Comparison of ENCODE assay signal across 1 cellular context in the genomic region with DNA sequence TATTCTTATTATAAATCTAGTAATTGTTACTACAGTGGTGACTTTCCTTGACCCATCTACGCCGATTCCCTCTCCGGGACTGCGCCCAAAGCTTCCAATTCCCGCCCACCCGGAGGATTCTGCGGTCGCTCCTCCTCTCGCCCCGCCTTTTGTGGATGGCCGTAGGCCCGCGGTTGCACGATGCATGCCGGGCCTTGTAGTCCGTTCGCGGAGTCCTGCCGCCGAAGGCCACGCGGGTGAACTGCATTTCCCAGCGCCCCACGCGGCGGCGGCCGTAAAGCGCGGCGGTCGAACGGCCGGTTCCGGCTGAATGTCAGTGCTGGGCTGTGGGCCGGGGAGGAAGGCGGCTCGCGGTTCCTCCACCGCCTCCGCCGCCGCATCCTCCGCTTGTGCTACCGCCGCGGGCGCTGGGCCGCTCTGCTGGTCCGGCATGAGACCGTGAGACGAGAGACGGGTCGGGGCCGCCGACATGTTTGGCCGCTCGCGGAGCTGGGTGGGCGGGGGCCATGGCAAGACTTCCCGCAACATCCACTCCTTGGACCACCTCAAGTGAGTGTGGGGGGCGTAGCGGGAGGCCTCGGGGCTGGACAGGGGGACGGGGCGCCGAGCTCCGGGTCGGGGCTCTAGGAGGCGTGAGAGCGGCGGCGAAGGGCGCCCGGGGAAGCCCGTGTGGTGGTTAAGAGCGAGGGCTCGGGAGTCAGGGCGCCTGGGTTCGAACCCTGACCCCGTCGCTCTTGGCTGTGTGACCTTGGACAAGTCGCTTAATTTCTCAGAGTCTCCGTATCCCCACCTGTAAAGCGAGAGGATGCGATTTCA.
TF ChIP-seq lines count a peak whose summit lies in the region.

CLEC16A (plus strand) TSS at position 316 of the 816 bp plus-strand sequence; CDS start at position 470, 154 bp downstream.

TF ChIP-seq in HepG2, 621 proteins besides CTCF, POLR2A, EP300 and RAD21 (continued from another document and continues in another):
- TF ChIP-seq, protein P1, sequence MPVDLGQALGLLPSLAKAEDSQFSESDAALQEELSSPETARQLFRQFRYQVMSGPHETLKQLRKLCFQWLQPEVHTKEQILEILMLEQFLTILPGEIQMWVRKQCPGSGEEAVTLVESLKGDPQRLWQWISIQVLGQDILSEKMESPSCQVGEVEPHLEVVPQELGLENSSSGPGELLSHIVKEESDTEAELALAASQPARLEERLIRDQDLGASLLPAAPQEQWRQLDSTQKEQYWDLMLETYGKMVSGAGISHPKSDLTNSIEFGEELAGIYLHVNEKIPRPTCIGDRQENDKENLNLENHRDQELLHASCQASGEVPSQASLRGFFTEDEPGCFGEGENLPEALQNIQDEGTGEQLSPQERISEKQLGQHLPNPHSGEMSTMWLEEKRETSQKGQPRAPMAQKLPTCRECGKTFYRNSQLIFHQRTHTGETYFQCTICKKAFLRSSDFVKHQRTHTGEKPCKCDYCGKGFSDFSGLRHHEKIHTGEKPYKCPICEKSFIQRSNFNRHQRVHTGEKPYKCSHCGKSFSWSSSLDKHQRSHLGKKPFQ (CRISPR knock-in tag; IDR thresholded peaks at IDR 0.05; ENCODE audit: insufficient replicate concordance): peak; percentile 64
- peak; percentile 95 for TF ChIP-seq XRCC5 (optimal IDR thresholded peaks at IDR 0.05; ENCODE audit: low read length)
- TF ChIP-seq PRMT3 (CRISPR knock-in tag; IDR thresholded peaks at IDR 0.05; ENCODE audit: borderline replicate concordance, low read depth): no peak
- peak; percentile 91; the same call in 1 of the 2 replicates for TF ChIP-seq ZNF614 (CRISPR knock-in tag; IDR thresholded peaks at IDR 0.05; ENCODE audit: borderline replicate concordance)
- TF ChIP-seq IKZF4 (CRISPR knock-in tag; IDR thresholded peaks at IDR 0.05; ENCODE audit: borderline replicate concordance, low read depth, not compliant biosample characterization): peak; percentile 92
- TF ChIP-seq GZF1 (CRISPR knock-in tag; IDR thresholded peaks at IDR 0.05): no peak; the same call in 1 of the 2 replicates
- TF ChIP-seq REPIN1 (CRISPR knock-in tag; IDR thresholded peaks at IDR 0.05; ENCODE audit: borderline replicate concordance, low read depth): peak; percentile 96
- no peak for TF ChIP-seq MBNL3 (CRISPR knock-in tag; conservative IDR thresholded peaks at IDR 0.05)
- TF ChIP-seq ZIK1 (CRISPR knock-in tag; IDR thresholded peaks at IDR 0.05; ENCODE audit: borderline replicate concordance, low read depth): peak; percentile 90; the same call in 1 of the 2 replicates
- no peak for TF ChIP-seq ZNF10 (CRISPR knock-in tag; IDR thresholded peaks at IDR 0.05; ENCODE audit: borderline replicate concordance, low read depth)
- TF ChIP-seq SKI (IDR thresholded peaks at IDR 0.05; ENCODE audit: partially characterized antibody): peak; percentile 52
- peak; percentile 96 for TF ChIP-seq POGK (CRISPR knock-in tag; conservative IDR thresholded peaks at IDR 0.05)
- TF ChIP-seq PRDM15 (CRISPR knock-in tag; IDR thresholded peaks at IDR 0.05): peak; percentile 61
- no peak for TF ChIP-seq CEBPB (IDR thresholded peaks at IDR 0.05; ENCODE audit: borderline replicate concordance, low read depth, low read length)
- no peak for TF ChIP-seq ATRX (CRISPR knock-in tag; IDR thresholded peaks at IDR 0.05; ENCODE audit: borderline replicate concordance)
- TF ChIP-seq KMT2B (CRISPR knock-in tag; IDR thresholded peaks at IDR 0.05): peak; percentile 98
- peak; percentile 51; the same call in 1 of the 2 replicates for TF ChIP-seq ZMAT3 (CRISPR knock-in tag; conservative IDR thresholded peaks at IDR 0.05)
- TF ChIP-seq ZNF446 (CRISPR knock-in tag; IDR thresholded peaks at IDR 0.05): no peak; the same call in 1 of the 2 replicates
- TF ChIP-seq ZNF318 (CRISPR knock-in tag; IDR thresholded peaks at IDR 0.05): 0 out of 2 replicates have a peak, but pooled peaks have one; percentile 35
- TF ChIP-seq NFRKB (IDR thresholded peaks at IDR 0.05): no peak
- no peak for TF ChIP-seq CBX2 (IDR thresholded peaks at IDR 0.05; ENCODE audit: low read depth, low read length)
- TF ChIP-seq CBX2 (CRISPR knock-in tag; IDR thresholded peaks at IDR 0.05; ENCODE audit: low read depth): peak; percentile 63; the same call in 1 of the 2 replicates
- 0 out of 2 replicates have a peak, but pooled peaks have one; percentile 27 for TF ChIP-seq ZFYVE20 (CRISPR knock-in tag; IDR thresholded peaks at IDR 0.05; ENCODE audit: borderline replicate concordance, low read depth)
- peak; percentile 44; the same call in 1 of the 2 replicates for TF ChIP-seq GFI1 (CRISPR knock-in tag; IDR thresholded peaks at IDR 0.05; ENCODE audit: borderline replicate concordance)
- peak; percentile 89 for TF ChIP-seq MED1 (CRISPR knock-in tag; IDR thresholded peaks at IDR 0.05)
- TF ChIP-seq SNAI1 (CRISPR knock-in tag; IDR thresholded peaks at IDR 0.05; ENCODE audit: borderline replicate concordance): no peak
- TF ChIP-seq ZNF816 (CRISPR knock-in tag; IDR thresholded peaks at IDR 0.05; ENCODE audit: borderline replicate concordance): no peak
- peak; percentile 55; the same call in 1 of the 2 replicates for TF ChIP-seq RARA (CRISPR knock-in tag; IDR thresholded peaks at IDR 0.05)
- TF ChIP-seq SIN3B (IDR thresholded peaks at IDR 0.05; ENCODE audit: low read length): no peak; the same call in 1 of the 2 replicates
- peak; percentile 63; the same call in 1 of the 2 replicates for TF ChIP-seq TP53 (CRISPR knock-in tag; conservative IDR thresholded peaks at IDR 0.05)
- peak; percentile 96; the same call in 1 of the 2 replicates for TF ChIP-seq ZNF230 (CRISPR knock-in tag; IDR thresholded peaks at IDR 0.05)
- TF ChIP-seq ZNF354B (CRISPR knock-in tag; IDR thresholded peaks at IDR 0.05): no peak
- TF ChIP-seq KDM2A (CRISPR knock-in tag; IDR thresholded peaks at IDR 0.05; ENCODE audit: borderline replicate concordance, low read depth): peak; percentile 99
- TF ChIP-seq, protein P2, sequence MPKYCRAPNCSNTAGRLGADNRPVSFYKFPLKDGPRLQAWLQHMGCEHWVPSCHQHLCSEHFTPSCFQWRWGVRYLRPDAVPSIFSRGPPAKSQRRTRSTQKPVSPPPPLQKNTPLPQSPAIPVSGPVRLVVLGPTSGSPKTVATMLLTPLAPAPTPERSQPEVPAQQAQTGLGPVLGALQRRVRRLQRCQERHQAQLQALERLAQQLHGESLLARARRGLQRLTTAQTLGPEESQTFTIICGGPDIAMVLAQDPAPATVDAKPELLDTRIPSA (CRISPR knock-in tag; IDR thresholded peaks at IDR 0.05; ENCODE audit: borderline replicate concordance): peak; percentile 64; the same call in 1 of the 2 replicates
- TF ChIP-seq ZNF549 (CRISPR knock-in tag; IDR thresholded peaks at IDR 0.05): no peak
- peak; percentile 45; the same call in 1 of the 2 replicates for TF ChIP-seq KLF12 (CRISPR knock-in tag; IDR thresholded peaks at IDR 0.05; ENCODE audit: borderline replicate concordance)
- no peak; the same call in 1 of the 2 replicates for TF ChIP-seq ZNF552 (CRISPR knock-in tag; IDR thresholded peaks at IDR 0.05; ENCODE audit: borderline replicate concordance)
- TF ChIP-seq ZNF746 (CRISPR knock-in tag; IDR thresholded peaks at IDR 0.05): no peak; the same call in 1 of the 2 replicates
- no peak for TF ChIP-seq ZNF615 (CRISPR knock-in tag; IDR thresholded peaks at IDR 0.05; ENCODE audit: borderline replicate concordance)
- peak; percentile 97 for TF ChIP-seq GATAD1 (CRISPR knock-in tag; IDR thresholded peaks at IDR 0.05)
- TF ChIP-seq SNAPC2 (CRISPR knock-in tag; IDR thresholded peaks at IDR 0.05): peak; percentile 72
- peak; percentile 98 for TF ChIP-seq SP4 (CRISPR knock-in tag; IDR thresholded peaks at IDR 0.05)
- no peak for TF ChIP-seq RBM22 (optimal IDR thresholded peaks at IDR 0.05; ENCODE audit: low read length)
- TF ChIP-seq ZNF580 (CRISPR knock-in tag; IDR thresholded peaks at IDR 0.05; ENCODE audit: borderline replicate concordance, low read depth): peak; percentile 99
- TF ChIP-seq CCAR2 (optimal IDR thresholded peaks at IDR 0.05; ENCODE audit: low read depth, low read length): no peak
- no peak for TF ChIP-seq PCBP2 (optimal IDR thresholded peaks at IDR 0.05; ENCODE audit: low read depth, low read length, poor library complexity, severe bottlenecking)
